ENCODE assay signal across 8 cellular contexts in genomic region chr1:183915634-183916510, GRCh38.
DNase-seq lines count a peak whose midpoint lies in the region; FAIRE-seq and TF ChIP-seq lines count a peak whose summit lies in the region.

No MANE protein-coding gene starts in this region.

- no peak overlapping the region for H3K23ac ChIP-seq in H1 (ENCODE audit: insufficient read length)

- no peaks in the 10 kb centered on the region for H3K79me1 ChIP-seq in H1 (ENCODE audit: low read depth, low read length)

- no peak overlapping the region for H2BK5ac ChIP-seq in H1 (ENCODE audit: low read depth, low read length)

- no peaks in the 10 kb centered on the region for H4K20me1 ChIP-seq in H1 (replicated peaks in 1 of 2; ENCODE audit: control insufficient read depth in 1 of 2, insufficient read depth in 2 of 2, low read length in 2 of 2)

- no peak overlapping the region for H2BK15ac ChIP-seq in H1 (ENCODE audit: low read length)

- FAIRE-seq in GM19239 (lab: Jason Lieb, UNC) (peak; percentile 96), H1 (lab: Jason Lieb, UNC) (peak; percentile 71)

- H3K4me2 ChIP-seq in H1 (ENCODE audit: insufficient read depth in 1 of 2, low read depth in 2 of 2, low read length in 2 of 2): no peak overlapping the region

- no peaks in the 10 kb centered on the region for H3K9me3 ChIP-seq in H1 (ENCODE audit: insufficient read depth in 2 of 2, low read depth in 1 of 2, low read length in 1 of 2)

- no peak overlapping the region for H3K9ac ChIP-seq in H1 (replicated peaks in 1 of 4; ENCODE audit: extremely low read depth in 1 of 4, low read depth in 3 of 4, low read length in 3 of 4)

- no peaks in the 10 kb centered on the region for H3K4me1 ChIP-seq in H1 (replicated peaks in 1 of 4; ENCODE audit: control insufficient read depth in 3 of 4, insufficient read depth in 4 of 4, low read length in 3 of 4)

- peak in 2 of 3 experiments; percentile 81 to 84; a peak in 3 of 4 replicates for TF ChIP-seq CTCF in H1 (IDR thresholded peaks at IDR 0.05; ENCODE audit: control extremely low read depth in 1 of 3, insufficient read depth in 1 of 3, low read depth in 1 of 3, low read length in 3 of 3)

- H3K27ac ChIP-seq in H1 (ENCODE audit: low read depth, low read length): no peak overlapping the region

- H2BK12ac ChIP-seq in H1 (ENCODE audit: low read depth, low read length): no peak overlapping the region

- no peak for TF ChIP-seq EP300 in H1 (IDR thresholded peaks at IDR 0.05; ENCODE audit: borderline replicate concordance in 1 of 2, low read depth in 2 of 2, low read length in 2 of 2)

- no peak for TF ChIP-seq POLR2A in H1 (IDR thresholded peaks at IDR 0.05; ENCODE audit: control extremely low read depth in 1 of 2, low read depth in 2 of 2, low read length in 2 of 2)

- DNase-seq in AG20443 (ENCODE audit: low spot score) (peak; percentile 90), GM19239 (ENCODE audit: insufficient read length, low spot score) (peak; percentile 45), HT1080 (ENCODE audit: low read depth) (peak; percentile 97), NOMO-1 treated with dmso at 0.1 percent for 144 hours (lab: John Stamatoyannopoulos, UW; ENCODE audit: unreplicated experiment) (peak; percentile 61), H1 (ENCODE audit: low read depth in 1 of 2, low spot score in 2 of 2) (peak; percentile 61 to 68), midbrain (lab: John Stamatoyannopoulos, UW) (peak; percentile 94)
- DNase-seq in activated CD8-positive, alpha-beta memory T cell treated with anti-CD3 and anti-CD28 coated beads for 48 hours (ENCODE audit: low read depth in 2 of 3, low spot score in 2 of 3): peak in 2 of 3 experiments; percentile 22 to 42
- DNase-seq in stimulated activated CD8-positive, alpha-beta memory T cell treated with anti-CD3 and anti-CD28 coated beads, Interleukin-15, amount 100 ng/mL, for 48 hours (ENCODE audit: low read depth in 2 of 2): peak; percentile 51 to 57

- no peak overlapping the region for H4K91ac ChIP-seq in H1 (replicated peaks; ENCODE audit: insufficient read length, low read length)

- no peak overlapping the region for H2BK120ac ChIP-seq in H1 (replicated peaks; ENCODE audit: low read depth, low read length)

- H4K8ac ChIP-seq in H1 (ENCODE audit: extremely low read depth, insufficient read depth, low read length): no peak overlapping the region

- H3K36me3 ChIP-seq in H1 (ENCODE audit: control insufficient read depth in 2 of 4, insufficient read depth in 4 of 4, low read length in 3 of 4): no peaks in the 10 kb centered on the region; a peak in 1 of 8 replicates

- POLR2A ChIA-PET in H1 (lab: Charles Lee; ENCODE audit: partially characterized antibody): interaction anchor here (0.6 kb wide), 1 partner anchor 42 kb away, joined by 3 read pairs; no protein-coding TSS in a partner anchor

- H2AFZ ChIP-seq in H1 (ENCODE audit: low read length): 0 out of 2 replicates have a peak overlapping the region, but pooled peaks have one; percentile 6

- CTCF ChIA-PET in H1 (lab: Charles Lee; ENCODE audit: partially characterized antibody): interaction anchor here (0.6 to 5.6 kb wide), 67 partner anchors 9 to 347 kb away, joined by 3 to 87 read pairs (median 4); partner anchors contain the start of gene APOBEC4

- peak; percentile 97 to 98 for TF ChIP-seq RAD21 in H1 (IDR thresholded peaks at IDR 0.05 in 1 of 2, conservative IDR thresholded peaks at IDR 0.05 in 1 of 2; ENCODE audit: low read depth in 2 of 2, low read length in 2 of 2)

- H3K56ac ChIP-seq in H1 (replicated peaks; ENCODE audit: insufficient read length, low read depth, low read length): no peak overlapping the region

- no peak overlapping the region for H4K5ac ChIP-seq in H1 (ENCODE audit: insufficient read length, low read depth, low read length)

- WGBS in H1 (ENCODE audit: extremely low coverage in 1 of 2, insufficient coverage in 1 of 2, insufficient read length in 1 of 2, insufficient replicate concordance in 2 of 2, low coverage in 1 of 2, low lambda C conversion rate in 2 of 2, missing lambda C conversion rate in 1 of 2), 2 experiments: 50% methylated on average over 9 of the region's 9 CpGs; no CpG with 5 or more reads in 1 of the 2 experiments

- H2BK20ac ChIP-seq in H1 (ENCODE audit: low read length): no peak overlapping the region

- no peak overlapping the region for H3K4me3 ChIP-seq in H1 (ENCODE audit: extremely low read depth in 1 of 4, insufficient read depth in 2 of 4, low read depth in 3 of 4, low read length in 4 of 4)

- no peaks in the 10 kb centered on the region for H3K27me3 ChIP-seq in H1 (replicated peaks in 1 of 4; ENCODE audit: control insufficient read depth in 3 of 4, extremely low read depth in 1 of 4, insufficient read depth in 3 of 4, low read length in 3 of 4)

- H3K18ac ChIP-seq in H1 (ENCODE audit: extremely low read depth, low read length): no peak overlapping the region

- no peak overlapping the region for H3K4ac ChIP-seq in H1 (replicated peaks; ENCODE audit: insufficient read length, low read depth, low read length)

- no peak overlapping the region for H2AK5ac ChIP-seq in H1 (ENCODE audit: low read depth, low read length)

- no peaks in the 10 kb centered on the region for H3K23me2 ChIP-seq in H1 (ENCODE audit: low read depth, low read length)

- no peaks in the 10 kb centered on the region for H3K79me2 ChIP-seq in H1 (ENCODE audit: control insufficient read depth in 1 of 2, insufficient read depth in 2 of 2, low read length in 2 of 2)

- H3K14ac ChIP-seq in H1 (ENCODE audit: insufficient read length): no peak overlapping the region

TF ChIP-seq in H1, 55 proteins besides CTCF, POLR2A, EP300 and RAD21 (continues in another document):
- TF ChIP-seq CHD1 (IDR thresholded peaks at IDR 0.05; ENCODE audit: low read depth, low read length) (no peak), SIN3A (conservative IDR thresholded peaks at IDR 0.05 in 1 of 2, IDR thresholded peaks at IDR 0.05 in 1 of 2; ENCODE audit: low read depth in 1 of 2, low read length in 2 of 2) (0 out of 4 replicates have a peak, but pooled peaks of 1 of the 2 experiments have one; percentile 18), HDAC2 (IDR thresholded peaks at IDR 0.05; ENCODE audit: borderline replicate concordance in 1 of 2, low read depth in 2 of 2, low read length in 2 of 2) (no peak), SP1 (IDR thresholded peaks at IDR 0.05; ENCODE audit: low read depth, low read length) (no peak), NANOG (IDR thresholded peaks at IDR 0.05; ENCODE audit: insufficient read depth, low read depth, low read length, poor library complexity, severe bottlenecking) (no peak), SAP30 (IDR thresholded peaks at IDR 0.05; ENCODE audit: insufficient read depth, insufficient replicate concordance, low read length) (no peak), SIX5 (IDR thresholded peaks at IDR 0.05; ENCODE audit: low read depth, low read length) (no peak), BCL11A (IDR thresholded peaks at IDR 0.05; ENCODE audit: low read depth in 2 of 2, low read length in 2 of 2) (no peak), ASH2L (IDR thresholded peaks at IDR 0.05; ENCODE audit: low read length) (no peak), BRCA1 (IDR thresholded peaks at IDR 0.05; ENCODE audit: low read depth, low read length) (no peak), POU5F1 (IDR thresholded peaks at IDR 0.05; ENCODE audit: low read depth, low read length) (no peak), RXRA (IDR thresholded peaks at IDR 0.05; ENCODE audit: insufficient read depth, low read depth, low read length) (no peak), FOSL1 (IDR thresholded peaks at IDR 0.05; ENCODE audit: insufficient read depth, low read depth, low read length) (no peak), SUZ12 (IDR thresholded peaks at IDR 0.05; ENCODE audit: low read length) (no peak), GTF2F1 (IDR thresholded peaks at IDR 0.05; ENCODE audit: borderline replicate concordance, low read depth, low read length) (no peak), TEAD4 (IDR thresholded peaks at IDR 0.05; ENCODE audit: low read depth, low read length) (no peak), CHD2 (IDR thresholded peaks at IDR 0.05; ENCODE audit: low read length) (no peak), TBP (IDR thresholded peaks at IDR 0.05; ENCODE audit: low read depth, low read length) (no peak), TAF1 (IDR thresholded peaks at IDR 0.05; ENCODE audit: low read depth, low read length) (no peak), ZNF274 (IDR thresholded peaks at IDR 0.05; ENCODE audit: borderline replicate concordance, extremely low read depth, low read length) (no peak), KDM5A (IDR thresholded peaks at IDR 0.05; ENCODE audit: low read length) (no peak), CBX5 (IDR thresholded peaks at IDR 0.05; ENCODE audit: low read depth, low read length) (no peak), MAFK (IDR thresholded peaks at IDR 0.05; ENCODE audit: low read depth, low read length) (no peak), YY1 (IDR thresholded peaks at IDR 0.05; ENCODE audit: low read depth, low read length) (peak; percentile 67), EGR1 (IDR thresholded peaks at IDR 0.05; ENCODE audit: borderline replicate concordance, low read depth, low read length) (no peak), HDAC6 (IDR thresholded peaks at IDR 0.05; ENCODE audit: low read depth, low read length) (no peak), JUN (IDR thresholded peaks at IDR 0.05; ENCODE audit: low read depth, low read length) (peak; percentile 34; the same call in 1 of the 2 replicates), CTBP2 (IDR thresholded peaks at IDR 0.05; ENCODE audit: borderline replicate concordance, insufficient read depth, insufficient read length, low read length) (no peak), TCF12 (IDR thresholded peaks at IDR 0.05; ENCODE audit: low read depth, low read length) (no peak), SP4 (IDR thresholded peaks at IDR 0.05; ENCODE audit: low read length) (no peak), SRF (IDR thresholded peaks at IDR 0.05; ENCODE audit: low read depth, low read length) (no peak), GABPA (IDR thresholded peaks at IDR 0.05; ENCODE audit: borderline replicate concordance, insufficient read depth, low read length) (no peak)
- TF ChIP-seq, protein P1, sequence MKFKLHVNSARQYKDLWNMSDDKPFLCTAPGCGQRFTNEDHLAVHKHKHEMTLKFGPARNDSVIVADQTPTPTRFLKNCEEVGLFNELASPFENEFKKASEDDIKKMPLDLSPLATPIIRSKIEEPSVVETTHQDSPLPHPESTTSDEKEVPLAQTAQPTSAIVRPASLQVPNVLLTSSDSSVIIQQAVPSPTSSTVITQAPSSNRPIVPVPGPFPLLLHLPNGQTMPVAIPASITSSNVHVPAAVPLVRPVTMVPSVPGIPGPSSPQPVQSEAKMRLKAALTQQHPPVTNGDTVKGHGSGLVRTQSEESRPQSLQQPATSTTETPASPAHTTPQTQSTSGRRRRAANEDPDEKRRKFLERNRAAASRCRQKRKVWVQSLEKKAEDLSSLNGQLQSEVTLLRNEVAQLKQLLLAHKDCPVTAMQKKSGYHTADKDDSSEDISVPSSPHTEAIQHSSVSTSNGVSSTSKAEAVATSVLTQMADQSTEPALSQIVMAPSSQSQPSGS (IDR thresholded peaks at IDR 0.05; ENCODE audit: low read length): 0 out of 2 replicates have a peak, but pooled peaks have one; percentile 62

Comparison
In these comparisons a context has a peak if more than half of its experiments do, and no peak if none do; other contexts are left out.
1. DNase-seq: peak in every context shown above with its lines; median percentile 97 in HT1080; 94 in midbrain; 90 in AG20443; 64 in H1; 61 in NOMO-1 treated with dmso at 0.1 percent for 144 hours; 54 in stimulated activated CD8-positive, alpha-beta memory T cell treated with anti-CD3 and anti-CD28 coated beads, Interleukin-15, amount 100 ng/mL, for 48 hours; 45 in GM19239; 32 in activated CD8-positive, alpha-beta memory T cell treated with anti-CD3 and anti-CD28 coated beads for 48 hours.